25 cellular contexts compared by ENCODE assay signal in the genomic region with DNA sequence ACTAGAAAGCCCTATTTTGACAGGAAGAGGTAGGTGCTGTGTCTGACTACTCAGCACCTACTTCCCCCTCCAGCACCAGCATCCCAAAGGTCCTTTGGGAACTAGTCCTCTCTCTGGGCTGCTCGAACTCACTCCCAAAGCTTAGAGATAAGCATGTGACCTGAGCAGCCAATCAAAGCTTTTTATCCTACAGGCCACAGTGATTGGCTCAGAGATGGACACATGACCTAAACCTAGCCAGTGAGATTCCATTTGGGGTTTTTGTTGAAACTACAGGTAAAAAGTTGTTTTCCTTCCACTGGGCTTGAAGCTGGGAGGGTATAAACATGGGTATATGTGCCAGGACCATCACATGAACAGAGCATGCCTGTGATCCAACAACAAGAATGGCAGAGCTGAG.
DNase-seq lines count a peak whose midpoint lies in the region; ATAC-seq, FAIRE-seq and TF ChIP-seq lines count a peak whose summit lies in the region.
"Had no signal": no experiment of that assay in that cellular context is flagged by ENCODE, and none has a peak within 500 bp of the region (broad histone marks: within the 10 kb centered on the region; RNA-seq: fewer than 3 reads in every experiment).

No MANE protein-coding gene starts in this region.

- H3K36me3 ChIP-seq in K562 (ENCODE audit: control insufficient read depth, insufficient read depth, low read length): no peaks in the 10 kb centered on the region
- H3K36me3 ChIP-seq: BE2C, BLaER1 had no signal

- TF ChIP-seq EP300 in K562 (IDR thresholded peaks at IDR 0.05; ENCODE audit: low read length): no peak

- CTCF ChIA-PET in K562 (lab: Yijun Ruan, JAX; ENCODE audit: low intra/inter-chr PET ratio): no interaction called here

- no peaks in the 10 kb centered on the region for H3K9me3 ChIP-seq in K562 (replicated peaks; ENCODE audit: control insufficient read depth, insufficient read depth, low read depth, low read length)
- H3K9me3 ChIP-seq: BE2C had no signal

- H3K79me2 ChIP-seq in K562 (ENCODE audit: control insufficient read depth, insufficient read depth, low read length): no peaks in the 10 kb centered on the region

- TF ChIP-seq POLR2A in K562 (conservative IDR thresholded peaks at IDR 0.05): no peak

- peak; percentile 64 for ATAC-seq in K562
- ATAC-seq: GM12878 had no signal

- H3K9me1 ChIP-seq in K562 (ENCODE audit: control insufficient read depth, insufficient read depth, low read length): no peaks in the 10 kb centered on the region

- H2AFZ ChIP-seq in K562 (ENCODE audit: low read depth, low read length): no peak overlapping the region

- POLR2A ChIA-PET in K562 (lab: Yijun Ruan, JAX): no interaction called here

- in situ Hi-C loops in K562 (cut with MboI): no loop called here

- intact Hi-C loops in K562 (cut with micrococcal nuclease): no loop called here

- no peaks in the 10 kb centered on the region for H4K20me1 ChIP-seq in K562 (replicated peaks; ENCODE audit: control insufficient read depth, insufficient read depth, low read length)
- H4K20me1 ChIP-seq: BLaER1 had no signal

- no peaks in the 10 kb centered on the region for H3K27me3 ChIP-seq in K562 (ENCODE audit: control insufficient read depth in 2 of 2, insufficient read depth in 2 of 2, low read length in 2 of 2)
- H3K27me3 ChIP-seq: BE2C, BLaER1 had no signal

- no peak overlapping the region for H3K27ac ChIP-seq in K562 (ENCODE audit: extremely low read depth, low read depth, low read length)
- H3K27ac ChIP-seq: BLaER1 had no signal

- no peak for FAIRE-seq in K562 (lab: Jason Lieb, UNC)
- FAIRE-seq: A204.1, GM12878, GM12892, GM18507 had no signal

- DNase-seq in NAMALWA (ENCODE audit: low spot score): peak; percentile 57
- peak in 3 of 4 experiments; percentile 14 to 21 (median 21) for DNase-seq in K562 (ENCODE audit: extremely low read depth in 1 of 4, low spot score in 3 of 4)
- DNase-seq in NCI-H2029 (lab: John Stamatoyannopoulos, UW): no peak
- DNase-seq in hypothalamus (lab: John Stamatoyannopoulos, UW): no peak
- no peak for DNase-seq in NCI-H2171 (lab: John Stamatoyannopoulos, UW)
- DNase-seq: 8988T; ACHN; BE2C; C1 segment of cervical spinal cord; CD4-positive, alpha-beta memory T cell; CD4-positive, CD25-positive, alpha-beta regulatory T cell; CD8-positive, alpha-beta memory T cell; COR-L47; DMS 273 treated with DMSO at 0.1 percent for 48 hours; DMS153; DMS53; DMS79; DND-41; EL; GDM1 had no signal

- H3K4me3 ChIP-seq in K562: no peak overlapping the region
- H3K4me3 ChIP-seq: BLaER1, GM12878 had no signal

- BruUV-seq in K562 (replicated peaks; lab: Mats Ljungman, UMichigan): no TSS peak

- no peak overlapping the region for H3K4me2 ChIP-seq in K562 (ENCODE audit: insufficient read depth, low read length)
- H3K4me2 ChIP-seq: BLaER1 had no signal

- no peak for TF ChIP-seq CTCF in K562 (IDR thresholded peaks at IDR 0.05 in 2 of 3, conservative IDR thresholded peaks at IDR 0.05 in 1 of 3; ENCODE audit: insufficient read depth in 2 of 3, low read depth in 1 of 3, low read length in 3 of 3)

- 0% methylated on average over 1 of the region's 1 CpG for WGBS in K562 (ENCODE audit: insufficient coverage, low coverage, missing lambda C conversion rate)

- no peaks in the 10 kb centered on the region for H3K4me1 ChIP-seq in K562 (replicated peaks in 1 of 2; ENCODE audit: control insufficient read depth in 2 of 2, insufficient read depth in 2 of 2, low read length in 2 of 2)
- H3K4me1 ChIP-seq: BE2C, BLaER1 had no signal

- H3K9ac ChIP-seq in K562 (ENCODE audit: insufficient read depth in 1 of 2, low read depth in 2 of 2, low read length in 2 of 2): no peak overlapping the region
- H3K9ac ChIP-seq: BLaER1 had no signal

- no peak for TF ChIP-seq RAD21 in K562 (CRISPR knock-in tag; conservative IDR thresholded peaks at IDR 0.05 in 1 of 2, IDR thresholded peaks at IDR 0.05 in 1 of 2)

TF ChIP-seq in K562, 482 proteins besides CTCF, POLR2A, EP300 and RAD21 (continues in another document):
- TF ChIP-seq NFYB (IDR thresholded peaks at IDR 0.05; ENCODE audit: extremely low read depth, insufficient read length) (peak; percentile 52), PTRF (tag; IDR thresholded peaks at IDR 0.05) (no peak), RAD51 (IDR thresholded peaks at IDR 0.05; ENCODE audit: borderline replicate concordance, low read depth) (peak; percentile 54; the same call in 1 of the 2 replicates), FOXJ3 (CRISPR knock-in tag; IDR thresholded peaks at IDR 0.05) (no peak), CBX8 (IDR thresholded peaks at IDR 0.05; ENCODE audit: borderline replicate concordance, extremely low read depth, low read depth, low read length, poor library complexity, severe bottlenecking) (no peak), E2F3 (CRISPR knock-in tag; IDR thresholded peaks at IDR 0.05) (no peak), RBM14 (IDR thresholded peaks at IDR 0.05; ENCODE audit: borderline replicate concordance, insufficient read depth, low read depth, low read length) (no peak)
- TF ChIP-seq, protein P1, sequence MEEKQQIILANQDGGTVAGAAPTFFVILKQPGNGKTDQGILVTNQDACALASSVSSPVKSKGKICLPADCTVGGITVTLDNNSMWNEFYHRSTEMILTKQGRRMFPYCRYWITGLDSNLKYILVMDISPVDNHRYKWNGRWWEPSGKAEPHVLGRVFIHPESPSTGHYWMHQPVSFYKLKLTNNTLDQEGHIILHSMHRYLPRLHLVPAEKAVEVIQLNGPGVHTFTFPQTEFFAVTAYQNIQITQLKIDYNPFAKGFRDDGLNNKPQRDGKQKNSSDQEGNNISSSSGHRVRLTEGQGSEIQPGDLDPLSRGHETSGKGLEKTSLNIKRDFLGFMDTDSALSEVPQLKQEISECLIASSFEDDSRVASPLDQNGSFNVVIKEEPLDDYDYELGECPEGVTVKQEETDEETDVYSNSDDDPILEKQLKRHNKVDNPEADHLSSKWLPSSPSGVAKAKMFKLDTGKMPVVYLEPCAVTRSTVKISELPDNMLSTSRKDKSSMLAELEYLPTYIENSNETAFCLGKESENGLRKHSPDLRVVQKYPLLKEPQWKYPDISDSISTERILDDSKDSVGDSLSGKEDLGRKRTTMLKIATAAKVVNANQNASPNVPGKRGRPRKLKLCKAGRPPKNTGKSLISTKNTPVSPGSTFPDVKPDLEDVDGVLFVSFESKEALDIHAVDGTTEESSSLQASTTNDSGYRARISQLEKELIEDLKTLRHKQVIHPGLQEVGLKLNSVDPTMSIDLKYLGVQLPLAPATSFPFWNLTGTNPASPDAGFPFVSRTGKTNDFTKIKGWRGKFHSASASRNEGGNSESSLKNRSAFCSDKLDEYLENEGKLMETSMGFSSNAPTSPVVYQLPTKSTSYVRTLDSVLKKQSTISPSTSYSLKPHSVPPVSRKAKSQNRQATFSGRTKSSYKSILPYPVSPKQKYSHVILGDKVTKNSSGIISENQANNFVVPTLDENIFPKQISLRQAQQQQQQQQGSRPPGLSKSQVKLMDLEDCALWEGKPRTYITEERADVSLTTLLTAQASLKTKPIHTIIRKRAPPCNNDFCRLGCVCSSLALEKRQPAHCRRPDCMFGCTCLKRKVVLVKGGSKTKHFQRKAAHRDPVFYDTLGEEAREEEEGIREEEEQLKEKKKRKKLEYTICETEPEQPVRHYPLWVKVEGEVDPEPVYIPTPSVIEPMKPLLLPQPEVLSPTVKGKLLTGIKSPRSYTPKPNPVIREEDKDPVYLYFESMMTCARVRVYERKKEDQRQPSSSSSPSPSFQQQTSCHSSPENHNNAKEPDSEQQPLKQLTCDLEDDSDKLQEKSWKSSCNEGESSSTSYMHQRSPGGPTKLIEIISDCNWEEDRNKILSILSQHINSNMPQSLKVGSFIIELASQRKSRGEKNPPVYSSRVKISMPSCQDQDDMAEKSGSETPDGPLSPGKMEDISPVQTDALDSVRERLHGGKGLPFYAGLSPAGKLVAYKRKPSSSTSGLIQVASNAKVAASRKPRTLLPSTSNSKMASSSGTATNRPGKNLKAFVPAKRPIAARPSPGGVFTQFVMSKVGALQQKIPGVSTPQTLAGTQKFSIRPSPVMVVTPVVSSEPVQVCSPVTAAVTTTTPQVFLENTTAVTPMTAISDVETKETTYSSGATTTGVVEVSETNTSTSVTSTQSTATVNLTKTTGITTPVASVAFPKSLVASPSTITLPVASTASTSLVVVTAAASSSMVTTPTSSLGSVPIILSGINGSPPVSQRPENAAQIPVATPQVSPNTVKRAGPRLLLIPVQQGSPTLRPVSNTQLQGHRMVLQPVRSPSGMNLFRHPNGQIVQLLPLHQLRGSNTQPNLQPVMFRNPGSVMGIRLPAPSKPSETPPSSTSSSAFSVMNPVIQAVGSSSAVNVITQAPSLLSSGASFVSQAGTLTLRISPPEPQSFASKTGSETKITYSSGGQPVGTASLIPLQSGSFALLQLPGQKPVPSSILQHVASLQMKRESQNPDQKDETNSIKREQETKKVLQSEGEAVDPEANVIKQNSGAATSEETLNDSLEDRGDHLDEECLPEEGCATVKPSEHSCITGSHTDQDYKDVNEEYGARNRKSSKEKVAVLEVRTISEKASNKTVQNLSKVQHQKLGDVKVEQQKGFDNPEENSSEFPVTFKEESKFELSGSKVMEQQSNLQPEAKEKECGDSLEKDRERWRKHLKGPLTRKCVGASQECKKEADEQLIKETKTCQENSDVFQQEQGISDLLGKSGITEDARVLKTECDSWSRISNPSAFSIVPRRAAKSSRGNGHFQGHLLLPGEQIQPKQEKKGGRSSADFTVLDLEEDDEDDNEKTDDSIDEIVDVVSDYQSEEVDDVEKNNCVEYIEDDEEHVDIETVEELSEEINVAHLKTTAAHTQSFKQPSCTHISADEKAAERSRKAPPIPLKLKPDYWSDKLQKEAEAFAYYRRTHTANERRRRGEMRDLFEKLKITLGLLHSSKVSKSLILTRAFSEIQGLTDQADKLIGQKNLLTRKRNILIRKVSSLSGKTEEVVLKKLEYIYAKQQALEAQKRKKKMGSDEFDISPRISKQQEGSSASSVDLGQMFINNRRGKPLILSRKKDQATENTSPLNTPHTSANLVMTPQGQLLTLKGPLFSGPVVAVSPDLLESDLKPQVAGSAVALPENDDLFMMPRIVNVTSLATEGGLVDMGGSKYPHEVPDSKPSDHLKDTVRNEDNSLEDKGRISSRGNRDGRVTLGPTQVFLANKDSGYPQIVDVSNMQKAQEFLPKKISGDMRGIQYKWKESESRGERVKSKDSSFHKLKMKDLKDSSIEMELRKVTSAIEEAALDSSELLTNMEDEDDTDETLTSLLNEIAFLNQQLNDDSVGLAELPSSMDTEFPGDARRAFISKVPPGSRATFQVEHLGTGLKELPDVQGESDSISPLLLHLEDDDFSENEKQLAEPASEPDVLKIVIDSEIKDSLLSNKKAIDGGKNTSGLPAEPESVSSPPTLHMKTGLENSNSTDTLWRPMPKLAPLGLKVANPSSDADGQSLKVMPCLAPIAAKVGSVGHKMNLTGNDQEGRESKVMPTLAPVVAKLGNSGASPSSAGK (IDR thresholded peaks at IDR 0.05): no peak

Comparison
In these comparisons a context has a peak if more than half of its experiments do, and no peak if none do; other contexts are left out.
1. DNase-seq: peak in NAMALWA (single experiment) and K562 (3 of 4); none in NCI-H2029 (single experiment), hypothalamus (0 of 51) and NCI-H2171 (single experiment).